10 cellular contexts compared by ENCODE assay signal in the genomic region with DNA sequence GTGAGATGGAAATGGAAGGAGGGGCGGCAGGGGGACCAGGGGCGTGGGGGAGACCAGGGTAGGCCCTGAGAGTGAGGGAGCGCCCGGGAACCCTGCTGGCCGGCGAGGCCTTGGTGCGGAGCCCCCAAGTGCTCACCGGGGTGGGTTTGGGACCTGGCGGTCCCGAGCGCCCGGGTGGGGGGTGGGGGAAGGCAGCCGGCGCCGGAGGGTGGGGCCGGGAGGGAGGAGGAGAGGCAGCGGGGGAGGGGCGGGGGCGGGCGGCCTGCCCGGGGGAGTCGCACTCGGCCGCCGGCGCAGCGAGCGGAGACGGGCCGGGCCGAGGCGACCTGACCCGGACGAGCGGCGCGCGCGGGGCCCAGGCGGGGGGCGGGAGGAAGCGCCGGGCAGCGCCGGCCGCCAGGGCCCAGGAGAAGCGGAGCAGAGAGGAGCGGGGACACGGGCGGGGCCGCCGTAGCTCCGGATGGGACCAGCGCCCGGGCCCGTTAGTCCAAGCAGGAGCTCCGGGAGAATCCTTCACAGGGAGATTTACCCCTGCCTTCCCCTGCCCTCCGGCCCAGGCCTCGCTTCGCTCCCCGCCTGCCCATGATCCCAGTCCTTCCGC. TPM values are rescaled to one million over a fixed set of nuclear protein-coding genes. Genes with fewer than 3 reads are reported as not detected.
DNase-seq lines count a peak whose midpoint lies in the region; ATAC-seq and TF ChIP-seq lines count a peak whose summit lies in the region.
"Had no signal": no experiment of that assay in that cellular context is flagged by ENCODE, and none has a peak within 500 bp of the region (broad histone marks: within the 10 kb centered on the region; RNA-seq: fewer than 3 reads in every experiment).

A gene (plus strand): TSS at position 271 of the 601 bp plus-strand sequence. CDS start 818 bp downstream, outside the sequence.

- 4% methylated on average over 24 to 62 of the region's 62 CpGs for WGBS in heart right ventricle, 2 donors

- H3K4me1 Mint-ChIP-seq in activated T-helper 17 cell treated with anti-CD3 and anti-CD28 coated beads, Interleukin-2, amount 50 U/mL, for 72 hours = peaks cover 10% of the 10 kb centered on the region

- ATAC-seq in activated T-helper 17 cell treated with anti-CD3 and anti-CD28 coated beads, Interleukin-2, amount 50 U/mL, for 72 hours (replicated peaks) = no peak
- peak; percentile 58 to 79 (median 71) for ATAC-seq in heart right ventricle
- ATAC-seq in HG03175 (IDR thresholded peaks at IDR 0.05; ENCODE audit: unreplicated experiment) = no peak

- H3K4me3 Mint-ChIP-seq in activated T-helper 17 cell treated with anti-CD3 and anti-CD28 coated beads, Interleukin-2, amount 50 U/mL, for 72 hours = no peak within 1 kb of the TSS
- H3K4me3 Mint-ChIP-seq: stimulated activated naive CD8-positive, alpha-beta T cell treated with anti-CD3 and anti-CD28 coated beads, Interleukin-15, Interleukin-2, amounts not matched to agents 100 ng/mL and 50 ng/mL, for 24 hours had no signal

- no peaks in the 10 kb centered on the region for H3K9me3 Mint-ChIP-seq in activated T-helper 17 cell treated with anti-CD3 and anti-CD28 coated beads, Interleukin-2, amount 50 U/mL, for 72 hours
- H3K9me3 Mint-ChIP-seq: stimulated activated naive CD8-positive, alpha-beta T cell treated with anti-CD3 and anti-CD28 coated beads, Interleukin-15, Interleukin-2, amounts not matched to agents 100 ng/mL and 50 ng/mL, for 24 hours had no signal

- peaks cover 31% of the 10 kb centered on the region for H3K36me3 Mint-ChIP-seq in activated T-helper 17 cell treated with anti-CD3 and anti-CD28 coated beads, Interleukin-2, amount 50 U/mL, for 72 hours (ENCODE audit: low read depth)

- H3K36me3 ChIP-seq in heart right ventricle = no peaks in the 10 kb centered on the region

- peak within 1 kb of the TSS; percentile 63 to 90 (median 82) for H3K27ac ChIP-seq in heart right ventricle

- H3K4me1 ChIP-seq in heart right ventricle = peaks cover 16 to 47% (median 33%) of the 10 kb centered on the region in 9 donors

- H3K27me3 Mint-ChIP-seq in activated T-helper 17 cell treated with anti-CD3 and anti-CD28 coated beads, Interleukin-2, amount 50 U/mL, for 72 hours = no peaks in the 10 kb centered on the region
- H3K27me3 Mint-ChIP-seq: stimulated activated naive CD8-positive, alpha-beta T cell treated with anti-CD3 and anti-CD28 coated beads, Interleukin-15, Interleukin-2, amounts not matched to agents 100 ng/mL and 50 ng/mL, for 24 hours had no signal

- peaks cover 0 to 7% (median 0%) of the 10 kb centered on the region in 7 donors for H3K27me3 ChIP-seq in heart right ventricle

- TF ChIP-seq CTCF in heart right ventricle (IDR thresholded peaks at IDR 0.05) = peak in 1 of 9 donors; percentile 9

- DNase-seq in CD1c-positive myeloid dendritic cell (ENCODE audit: extremely low spot score) (peak; percentile 7), heart right ventricle (peak; percentile 30 to 70), posterior vena cava (ENCODE audit: low spot score) (no peak), DMS114 treated with DMSO at 0.1 percent for 48 hours (lab: John Stamatoyannopoulos, UW; ENCODE audit: unreplicated experiment) (no peak), NCI-H774 (lab: John Stamatoyannopoulos, UW) (no peak)
- DNase-seq in activated CD4-positive, alpha-beta T cell treated with anti-CD3 and anti-CD28 coated beads, Interleukin-2, amount 50 U/mL, for 48 hours = no peak
- DNase-seq: cerebellar nuclear complex had no signal

- H3K4me3 ChIP-seq in heart right ventricle = peak within 1 kb of the TSS; percentile 38 to 78 (median 69)

- H3K9me3 ChIP-seq in heart right ventricle = no peaks in the 10 kb centered on the region

- intact Hi-C loops in heart right ventricle (cut with DNase I) = loop anchor here in 9 of 10 donors (1.0 to 10.0 kb wide), 8 partner anchors 21 to 233 kb away; a partner anchor contains a TSS
- intact Hi-C loops in posterior vena cava (cut with DNase I) = loop anchor here in 1 of 2 donors (5.0 kb wide), 2 partner anchors 36 to 91 kb away; a partner anchor contains a TSS

- peak within 1 kb of the TSS; percentile 25 for H3K27ac Mint-ChIP-seq in activated T-helper 17 cell treated with anti-CD3 and anti-CD28 coated beads, Interleukin-2, amount 50 U/mL, for 72 hours
- H3K27ac Mint-ChIP-seq: stimulated activated naive CD8-positive, alpha-beta T cell treated with anti-CD3 and anti-CD28 coated beads, Interleukin-15, Interleukin-2, amounts not matched to agents 100 ng/mL and 50 ng/mL, for 24 hours had no signal

RNA-seq across cellular contexts. Expression of the gene that starts here (rescaled TPM):
- total RNA-seq in activated T-helper 17 cell treated with anti-CD3 and anti-CD28 coated beads, Interleukin-2, amount 50 U/mL, for 72 hours = 10 to 100 TPM; 11.1 to 11.6 TPM
- total RNA-seq in heart right ventricle (10 to 100 TPM; 18.9 to 26.4 (median 20.8) TPM), posterior vena cava (10 to 100 TPM; 27.4 to 47.1 TPM)
- 10 to 100 TPM; 13.5 to 25.5 TPM for polyA plus RNA-seq in heart right ventricle

Comparison
In these comparisons a context has a peak if more than half of its experiments do, and no peak if none do; other contexts are left out.
1. DNase-seq: peak in CD1c-positive myeloid dendritic cell (single experiment) and heart right ventricle (2 of 2); none in posterior vena cava (single experiment), DMS114 treated with DMSO at 0.1 percent for 48 hours (single experiment), NCI-H774 (single experiment) and activated CD4-positive, alpha-beta T cell treated with anti-CD3 and anti-CD28 coated beads, Interleukin-2, amount 50 U/mL, for 48 hours (0 of 2).
2. ATAC-seq: peak in heart right ventricle (8 of 8); none in activated T-helper 17 cell treated with anti-CD3 and anti-CD28 coated beads, Interleukin-2, amount 50 U/mL, for 72 hours (single experiment) and HG03175 (single experiment).